In genomic region chr5:83467315-83468044, GRCh38 we compare ENCODE assay signal across 12 cellular contexts. TPM values are rescaled to one million over a fixed set of nuclear protein-coding genes. Genes with fewer than 3 reads are reported as not detected.
DNase-seq lines count a peak whose midpoint lies in the region; ATAC-seq and TF ChIP-seq lines count a peak whose summit lies in the region.
"Had no signal": no experiment of that assay in that cellular context is flagged by ENCODE, and none has a peak within 500 bp of the region (broad histone marks: within the 10 kb centered on the region; RNA-seq: fewer than 3 reads in every experiment).

No MANE protein-coding gene starts in this region.

- no peak overlapping the region for H3K9ac ChIP-seq in H9 (ENCODE audit: extremely low read depth, insufficient read length, low read length)

- H3K56ac ChIP-seq in H9 (ENCODE audit: insufficient read length, low read depth, low read length): no peak overlapping the region

- intact Hi-C loops in right cardiac atrium (cut with DNase I): no loop called here

- peaks cover 4% of the 10 kb centered on the region; the same call in 1 of the 2 replicates for H3K79me2 ChIP-seq in H9 (ENCODE audit: insufficient read depth, low read length)

- peaks cover 15% of the 10 kb centered on the region for H3K23me2 ChIP-seq in H9 (ENCODE audit: insufficient read length, low read depth, low read length, poor library complexity, severe bottlenecking)

- H2AK5ac ChIP-seq in H9 (ENCODE audit: insufficient read length, low read length): no peak overlapping the region

- no peak overlapping the region for H3K14ac ChIP-seq in H9 (ENCODE audit: insufficient read depth, low read length)

- no peak for TF ChIP-seq POLR2A in GM18505 (IDR thresholded peaks at IDR 0.05; ENCODE audit: borderline replicate concordance, extremely low read depth, insufficient read depth, insufficient read length)

- H2BK120ac ChIP-seq in H9 (ENCODE audit: low read depth, low read length, poor library complexity, severe bottlenecking): no peak overlapping the region

- H2BK15ac ChIP-seq in H9 (ENCODE audit: low read depth, low read length): no peak overlapping the region

- no peak overlapping the region for H3K27ac ChIP-seq in H9 (ENCODE audit: insufficient read length, low read depth, low read length)
- H3K27ac ChIP-seq in right cardiac atrium (ENCODE audit: low read length): no peak overlapping the region
- no peak overlapping the region for H3K27ac ChIP-seq in thoracic aorta
- H3K27ac ChIP-seq: testis had no signal

- H3K36me3 Mint-ChIP-seq in H9 (ENCODE audit: insufficient read depth in 1 of 3, low read depth in 3 of 3): peaks cover 0 to 6% (median 5%) of the 10 kb centered on the region in 3 experiments; a peak in 4 of 7 replicates

- H3K4me3 ChIP-seq in cardiac fibroblast (replicated peaks in 1 of 2; ENCODE audit: low read depth in 2 of 2, low read length in 2 of 2): no peak overlapping the region
- no peak overlapping the region for H3K4me3 ChIP-seq in right cardiac atrium (ENCODE audit: low read length)
- peak overlapping the region; percentile 5 for H3K4me3 ChIP-seq in thoracic aorta
- H3K4me3 ChIP-seq: testis had no signal

- in situ Hi-C loops in KBM-7 (cut with MboI; ENCODE audit: low pct_unique_long_range_greater_than_20kb, low sequenced_read_pairs): loop anchor here (25.0 kb wide), 1 partner anchor 1130 kb away; no protein-coding TSS in a partner anchor

- H2AFZ ChIP-seq in H9 (ENCODE audit: low read length): no peak overlapping the region

- H3K4me1 ChIP-seq in H9 (ENCODE audit: insufficient read depth, low read length) (peaks cover 13% of the 10 kb centered on the region; the same call in 1 of the 2 replicates), right cardiac atrium (ENCODE audit: control insufficient read depth, insufficient read depth, low read length) (no peaks in the 10 kb centered on the region), thoracic aorta (ENCODE audit: control insufficient read depth in 1 of 2, low read depth in 2 of 2) (peaks cover 0 to 7% of the 10 kb centered on the region in 2 donors)

- H3K4me3 Mint-ChIP-seq in H9: no peak overlapping the region
- H3K4me3 Mint-ChIP-seq: natural killer cell treated with Interleukin-12 subunit alpha and Interleukin-12 subunit beta and Interleukin-15 and Interleukin-18, amount 100 ng/mL, for 72 hours had no signal

- ATAC-seq in right cardiac atrium: peak; percentile 61 to 64
- no peak for ATAC-seq in thoracic aorta (ENCODE audit: insufficient number of reproducible peaks, low FRiP score, low read depth)
- ATAC-seq in GM18505 (IDR thresholded peaks at IDR 0.05; ENCODE audit: unreplicated experiment): no peak
- no peak for ATAC-seq in HG03469 (IDR thresholded peaks at IDR 0.05; ENCODE audit: unreplicated experiment)
- ATAC-seq in HG03159 (IDR thresholded peaks at IDR 0.05; ENCODE audit: unreplicated experiment): no peak
- ATAC-seq: natural killer cell treated with Interleukin-12 subunit alpha and Interleukin-12 subunit beta and Interleukin-15 and Interleukin-18, amount 100 ng/mL, for 72 hours had no signal

- no peak overlapping the region for H4K8ac ChIP-seq in H9 (replicated peaks; ENCODE audit: insufficient read length, low read depth, low read length)

- H4K5ac ChIP-seq in H9 (ENCODE audit: insufficient read length, low read depth, low read length): no peak overlapping the region

- H3K27ac Mint-ChIP-seq in H9: no peak overlapping the region
- H3K27ac Mint-ChIP-seq: natural killer cell treated with Interleukin-12 subunit alpha and Interleukin-12 subunit beta and Interleukin-15 and Interleukin-18, amount 100 ng/mL, for 72 hours had no signal

- WGBS in H9 (ENCODE audit: extremely low coverage, insufficient read length, low lambda C conversion rate): no CpG with 5 or more reads among the region's 9 CpGs
- 44% methylated on average over 9 of the region's 9 CpGs for WGBS in right cardiac atrium

- TF ChIP-seq CTCF in H9 (conservative IDR thresholded peaks at IDR 0.05): peak; percentile 30; the same call in 2 of the 3 replicates
- peak; percentile 16 for TF ChIP-seq CTCF in cardiac fibroblast (IDR thresholded peaks at IDR 0.05; ENCODE audit: low read depth, low read length)
- no peak for TF ChIP-seq CTCF in thoracic aorta (IDR thresholded peaks at IDR 0.05)

- H3K36me3 ChIP-seq in thoracic aorta: no peaks in the 10 kb centered on the region

- no peak overlapping the region for H3K4me2 ChIP-seq in H9 (ENCODE audit: insufficient read depth, insufficient read length, low read length)

- H3K4me1 Mint-ChIP-seq in H9: peaks cover 69 to 79% of the 10 kb centered on the region in 2 experiments

- H4K20me1 ChIP-seq in H9 (ENCODE audit: control insufficient read depth, insufficient read depth, insufficient read length): no peaks in the 10 kb centered on the region

- H4K91ac ChIP-seq in H9 (ENCODE audit: insufficient read length, low read depth, low read length): no peak overlapping the region

- H2BK20ac ChIP-seq in H9 (ENCODE audit: low read depth, low read length, poor library complexity, severe bottlenecking): no peak overlapping the region

- H3K4ac ChIP-seq in H9 (ENCODE audit: low read depth, low read length): no peak overlapping the region

- no peak for DNase-seq in H9
- DNase-seq in cardiac fibroblast (ENCODE audit: low read depth in 2 of 2): peak; percentile 60 to 68
- peak; percentile 56 to 82 (median 74) for DNase-seq in right cardiac atrium
- peak; percentile 6 for DNase-seq in thoracic aorta (ENCODE audit: low spot score)
- DNase-seq in KBM-7: no peak
- DNase-seq: activated T-cell treated with anti-CD3 and anti-CD28 coated beads, Interleukin-2, amount 50 U/mL, for 1 hour; NCI-H2171; testis had no signal

- H3T11ph ChIP-seq in H9 (ENCODE audit: low read length): no peak overlapping the region

- H3K27me3 ChIP-seq in H9 (ENCODE audit: insufficient read depth, low read length): no peaks in the 10 kb centered on the region
- H3K27me3 ChIP-seq in right cardiac atrium (ENCODE audit: control insufficient read depth, insufficient read depth): no peaks in the 10 kb centered on the region
- no peaks in the 10 kb centered on the region for H3K27me3 ChIP-seq in thoracic aorta (replicated peaks; ENCODE audit: insufficient read depth)
- H3K27me3 ChIP-seq: testis had no signal

- H3K9me3 ChIP-seq in H9 (ENCODE audit: control insufficient read depth, low read depth, low read length): no peaks in the 10 kb centered on the region
- H3K9me3 ChIP-seq in right cardiac atrium (ENCODE audit: control insufficient read depth, low read length): no peaks in the 10 kb centered on the region
- no peaks in the 10 kb centered on the region for H3K9me3 ChIP-seq in thoracic aorta
- H3K9me3 ChIP-seq: testis had no signal

- no peak overlapping the region for H2BK12ac ChIP-seq in H9 (ENCODE audit: insufficient read length, low read depth, low read length)

- H3K9me3 Mint-ChIP-seq in H9: no peaks in the 10 kb centered on the region; a peak in 1 of 5 replicates
- H3K9me3 Mint-ChIP-seq: natural killer cell treated with Interleukin-12 subunit alpha and Interleukin-12 subunit beta and Interleukin-15 and Interleukin-18, amount 100 ng/mL, for 72 hours had no signal

- H3K27me3 Mint-ChIP-seq in H9 (ENCODE audit: low read depth): no peaks in the 10 kb centered on the region

- H2BK5ac ChIP-seq in H9 (ENCODE audit: insufficient read length, low read length): no peak overlapping the region

- H3K23ac ChIP-seq in H9 (ENCODE audit: insufficient read length, low read depth, low read length): no peak overlapping the region

- no peaks in the 10 kb centered on the region for H3K79me1 ChIP-seq in H9 (ENCODE audit: insufficient read depth, low read depth, low read length, poor library complexity, severe bottlenecking)

- H3K18ac ChIP-seq in H9 (ENCODE audit: insufficient read length, low read depth, low read length): no peak overlapping the region

RNA-seq across cellular contexts. Expression of gene VCAN, which starts 4.1 kb away (rescaled TPM):
- total RNA-seq in H9 (2021): 271 and 278 TPM in 2 replicates
- total RNA-seq in right cardiac atrium: 100 to 1,000 TPM in 1 of 4 donors, 10 to 100 TPM in 3; 45.0 to 190 (median 94.3) TPM
- 22.1 TPM for polyA plus RNA-seq in right cardiac atrium
- 1,000 to 10,000 TPM in 1 of 2 donors, 100 to 1,000 TPM in 1; 870 to 1,101 TPM for total RNA-seq in thoracic aorta

Comparison
In these comparisons a context has a peak if more than half of its experiments do, and no peak if none do; other contexts are left out.
1. DNase-seq: peak in cardiac fibroblast (2 of 2), right cardiac atrium (3 of 3) and thoracic aorta (single experiment); none in H9 (single experiment) and KBM-7 (single experiment).
2. ATAC-seq: peak in right cardiac atrium (2 of 2); none in thoracic aorta (single experiment), GM18505 (single experiment), HG03469 (single experiment) and HG03159 (single experiment).